ENCODE assay signal across 10 cellular contexts in genomic region chr12:26275313-26276257, GRCh38.
DNase-seq lines count a peak whose midpoint lies in the region; ATAC-seq lines count a peak whose summit lies in the region.
"Had no signal": no experiment of that assay in that cellular context is flagged by ENCODE, and none has a peak within 500 bp of the region (broad histone marks: within the 10 kb centered on the region; RNA-seq: fewer than 3 reads in every experiment).

No MANE protein-coding gene starts in this region.

- H3K4me3 ChIP-seq in right cardiac atrium (ENCODE audit: low read length), result no peak overlapping the region
- H3K4me3 ChIP-seq in muscle layer of duodenum (ENCODE audit: low read depth in 1 of 2, low read length in 2 of 2), result no peak overlapping the region
- H3K4me3 ChIP-seq: BLaER1 had no signal

- ATAC-seq in right cardiac atrium, result no peak

- no peak overlapping the region for H3K27ac Mint-ChIP-seq in activated naive CD4-positive, alpha-beta T cell treated with anti-CD3 and anti-CD28 coated beads for 36 hours
- H3K27ac Mint-ChIP-seq: activated T-cell treated with anti-CD3 and anti-CD28 coated beads, Interleukin-2, amount 50 U/mL, for 72 hours had no signal

- intact Hi-C loops in right cardiac atrium (cut with DNase I), result loop anchor here in 1 of 4 donors (10.0 kb wide), 1 partner anchor 151 kb away; the partner anchor contains the start of gene BHLHE41
- intact Hi-C loops in cardiac septum (cut with DNase I), result loop anchor here (1.0 kb wide), 1 partner anchor 36 kb away; no protein-coding TSS in a partner anchor
- intact Hi-C loops in activated naive CD4-positive, alpha-beta T cell treated with anti-CD3 and anti-CD28 coated beads for 36 hours (cut with micrococcal nuclease), result loop anchor here (10.0 kb wide), 1 partner anchor 899 kb away; no protein-coding TSS in a partner anchor

- no peaks in the 10 kb centered on the region for H3K9me3 Mint-ChIP-seq in activated naive CD4-positive, alpha-beta T cell treated with anti-CD3 and anti-CD28 coated beads for 36 hours
- H3K9me3 Mint-ChIP-seq: activated T-cell treated with anti-CD3 and anti-CD28 coated beads, Interleukin-2, amount 50 U/mL, for 72 hours had no signal

- H3K4me1 ChIP-seq in right cardiac atrium (ENCODE audit: control insufficient read depth, insufficient read depth, low read length), result peaks cover 12% of the 10 kb centered on the region
- H3K4me1 ChIP-seq in muscle layer of duodenum (ENCODE audit: control insufficient read depth in 1 of 2, insufficient read depth in 2 of 2, low read length in 2 of 2), result peaks cover 16 to 18% of the 10 kb centered on the region in 2 donors

- no peaks in the 10 kb centered on the region for H3K36me3 Mint-ChIP-seq in activated naive CD4-positive, alpha-beta T cell treated with anti-CD3 and anti-CD28 coated beads for 36 hours (ENCODE audit: low read depth)

- CTCF ChIA-PET in activated naive CD4-positive, alpha-beta T cell treated with anti-CD3 and anti-CD28 coated beads for 36 hours (lab: Charles Lee), result interaction anchor here (0.9 to 1.5 kb wide), 3 partner anchors 22 to 178 kb away, joined by 3 to 6 read pairs (median 3); no protein-coding TSS in a partner anchor

- H3K4me1 Mint-ChIP-seq in activated naive CD4-positive, alpha-beta T cell treated with anti-CD3 and anti-CD28 coated beads for 36 hours (ENCODE audit: low read depth), result peaks cover 8% of the 10 kb centered on the region

- no peaks in the 10 kb centered on the region for H3K27me3 Mint-ChIP-seq in activated naive CD4-positive, alpha-beta T cell treated with anti-CD3 and anti-CD28 coated beads for 36 hours (ENCODE audit: low read depth)

- no peak overlapping the region for H3K4me3 Mint-ChIP-seq in activated naive CD4-positive, alpha-beta T cell treated with anti-CD3 and anti-CD28 coated beads for 36 hours

- WGBS in right cardiac atrium, result 78% methylated on average over 12 of the region's 12 CpGs

- H3K9me3 ChIP-seq in right cardiac atrium (ENCODE audit: control insufficient read depth, low read length) (no peaks in the 10 kb centered on the region), muscle layer of duodenum (ENCODE audit: control insufficient read depth in 1 of 2, low read length in 2 of 2) (no peaks in the 10 kb centered on the region)
- H3K9me3 ChIP-seq: BLaER1 had no signal

- H3K27ac ChIP-seq in right cardiac atrium (ENCODE audit: low read length) (peak overlapping the region; percentile 83), cingulate gyrus (ENCODE audit: low read depth, low read length) (peak overlapping the region; percentile 75), muscle layer of duodenum (ENCODE audit: low read length) (peak overlapping the region; percentile 86)
- H3K27ac ChIP-seq: BLaER1 had no signal

- H3K27me3 ChIP-seq in right cardiac atrium (ENCODE audit: control insufficient read depth, insufficient read depth), result no peaks in the 10 kb centered on the region
- H3K27me3 ChIP-seq in muscle layer of duodenum (ENCODE audit: low read depth, low read length), result no peaks in the 10 kb centered on the region
- H3K27me3 ChIP-seq: BLaER1 had no signal

- no peak for DNase-seq in right cardiac atrium
- DNase-seq in cardiac septum (ENCODE audit: low spot score), result no peak
- no peak for DNase-seq in NCI-H1694 (lab: John Stamatoyannopoulos, UW)
- no peak for DNase-seq in AG08396 (ENCODE audit: low spot score)
- no peak for DNase-seq in activated CD8-positive, alpha-beta memory T cell treated with anti-CD3 and anti-CD28 coated beads, Interleukin-2, amount 50 U/mL, for 48 hours
- DNase-seq in activated naive CD4-positive, alpha-beta T cell treated with anti-CD3 and anti-CD28 coated beads for 36 hours, result no peak

- H3K36me3 ChIP-seq in muscle layer of duodenum (ENCODE audit: control insufficient read depth in 1 of 2, insufficient read depth in 2 of 2, low read length in 2 of 2), result no peaks in the 10 kb centered on the region
- H3K36me3 ChIP-seq: BLaER1 had no signal
